Comparison of ENCODE assay signal across 10 cellular contexts in the genomic region with DNA sequence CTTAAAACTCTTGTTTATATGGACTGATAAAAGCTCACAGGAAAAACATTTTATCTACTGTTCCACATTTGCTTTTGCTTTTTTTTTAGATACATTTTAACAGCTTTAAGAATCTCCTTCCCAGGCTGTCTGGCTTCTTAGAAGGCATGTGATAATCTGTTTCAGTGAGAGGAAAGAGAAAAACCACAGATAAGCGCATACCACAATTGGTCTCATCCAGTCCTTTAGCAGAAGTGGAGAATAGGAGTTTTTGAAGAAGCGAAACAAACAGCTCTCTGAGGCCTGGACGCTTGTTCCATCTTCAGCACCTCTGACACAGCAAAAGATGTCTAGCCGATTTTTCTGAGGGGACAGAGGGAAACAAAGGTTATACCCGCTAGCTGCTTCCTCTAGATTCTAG. TPM values are rescaled to one million over a fixed set of nuclear protein-coding genes. Genes with fewer than 3 reads are reported as not detected.
DNase-seq lines count a peak whose midpoint lies in the region; ATAC-seq, FAIRE-seq and TF ChIP-seq lines count a peak whose summit lies in the region.
"Had no signal": no experiment of that assay in that cellular context is flagged by ENCODE, and none has a peak within 500 bp of the region (broad histone marks: within the 10 kb centered on the region; RNA-seq: fewer than 3 reads in every experiment).

No MANE protein-coding gene starts in this region.

- no peaks in the 10 kb centered on the region for H3K27me3 Mint-ChIP-seq in activated CD4-positive, alpha-beta T cell treated with anti-CD3 and anti-CD28 coated beads, Interleukin-2, amount 10 ng/mL, durations not matched to agents 24 days and 14 days
- no peaks in the 10 kb centered on the region for H3K27me3 Mint-ChIP-seq in nephron progenitor cell (ENCODE audit: low read depth, poor library complexity)

- TF ChIP-seq CTCF in nephron progenitor cell (IDR thresholded peaks at IDR 0.05) (no peak), D721Med (IDR thresholded peaks at IDR 0.05; ENCODE audit: insufficient read depth, missing control alignments) (no peak)

- peak; percentile 83 for DNase-seq in activated CD4-positive, alpha-beta T cell treated with anti-CD3 and anti-CD28 coated beads, Interleukin-2, amount 10 ng/mL, durations not matched to agents 24 days and 14 days
- no peak for DNase-seq in activated CD4-positive, alpha-beta T cell treated with anti-CD3 and anti-CD28 coated beads for 1 hour
- peak; percentile 31 for DNase-seq in astrocyte of the hippocampus (ENCODE audit: low read depth, low spot score)
- DNase-seq in stimulated activated effector memory CD8-positive, alpha-beta T cell treated with anti-CD3 and anti-CD28 coated beads, Interleukin-12 subunit alpha, Interleukin-12 subunit beta, amount 100 ng/mL, for 72 hours (ENCODE audit: low spot score in 2 of 2): no peak
- DNase-seq in nephron progenitor cell: no peak
- no peak for DNase-seq in DMS53 treated with DMSO at 0.1 percent for 48 hours (lab: John Stamatoyannopoulos, UW; ENCODE audit: unreplicated experiment)
- no peak for DNase-seq in D721Med (ENCODE audit: insufficient read length, low spot score)

- intact Hi-C loops in activated CD4-positive, alpha-beta T cell treated with anti-CD3 and anti-CD28 coated beads, Interleukin-2, amount 10 ng/mL, durations not matched to agents 24 days and 14 days (cut with micrococcal nuclease): loop anchor here (1.0 to 2.0 kb wide), 2 partner anchors 22 to 46 kb away; no protein-coding TSS in a partner anchor

- H3K4me1 Mint-ChIP-seq in activated CD4-positive, alpha-beta T cell treated with anti-CD3 and anti-CD28 coated beads, Interleukin-2, amount 10 ng/mL, durations not matched to agents 24 days and 14 days: peaks cover 35% of the 10 kb centered on the region
- H3K4me1 Mint-ChIP-seq in stimulated activated effector memory CD8-positive, alpha-beta T cell treated with anti-CD3 and anti-CD28 coated beads, Interleukin-12 subunit alpha, Interleukin-12 subunit beta, amount 100 ng/mL, for 72 hours: peaks cover 28% of the 10 kb centered on the region
- H3K4me1 Mint-ChIP-seq in nephron progenitor cell: no peaks in the 10 kb centered on the region

- H3K36me3 Mint-ChIP-seq in activated CD4-positive, alpha-beta T cell treated with anti-CD3 and anti-CD28 coated beads, Interleukin-2, amount 10 ng/mL, durations not matched to agents 24 days and 14 days (ENCODE audit: low read depth): peaks cover 71% of the 10 kb centered on the region
- peaks cover 100% of the 10 kb centered on the region for H3K36me3 Mint-ChIP-seq in stimulated activated effector memory CD8-positive, alpha-beta T cell treated with anti-CD3 and anti-CD28 coated beads, Interleukin-12 subunit alpha, Interleukin-12 subunit beta, amount 100 ng/mL, for 72 hours
- peaks cover 58% of the 10 kb centered on the region for H3K36me3 Mint-ChIP-seq in nephron progenitor cell (ENCODE audit: low read depth)

- FAIRE-seq in D721Med (lab: Jason Lieb, UNC): no peak
- FAIRE-seq: A549, islet of Langerhans had no signal

- H3K27ac Mint-ChIP-seq in activated CD4-positive, alpha-beta T cell treated with anti-CD3 and anti-CD28 coated beads, Interleukin-2, amount 10 ng/mL, durations not matched to agents 24 days and 14 days: peak overlapping the region; percentile 83
- H3K27ac Mint-ChIP-seq in stimulated activated effector memory CD8-positive, alpha-beta T cell treated with anti-CD3 and anti-CD28 coated beads, Interleukin-12 subunit alpha, Interleukin-12 subunit beta, amount 100 ng/mL, for 72 hours: peak overlapping the region; percentile 77
- no peak overlapping the region for H3K27ac Mint-ChIP-seq in nephron progenitor cell

- no peaks in the 10 kb centered on the region for H3K9me3 Mint-ChIP-seq in activated CD4-positive, alpha-beta T cell treated with anti-CD3 and anti-CD28 coated beads, Interleukin-2, amount 10 ng/mL, durations not matched to agents 24 days and 14 days
- H3K9me3 Mint-ChIP-seq in stimulated activated effector memory CD8-positive, alpha-beta T cell treated with anti-CD3 and anti-CD28 coated beads, Interleukin-12 subunit alpha, Interleukin-12 subunit beta, amount 100 ng/mL, for 72 hours: no peaks in the 10 kb centered on the region
- no peaks in the 10 kb centered on the region for H3K9me3 Mint-ChIP-seq in nephron progenitor cell

- ATAC-seq in HG03460 (IDR thresholded peaks at IDR 0.05; ENCODE audit: unreplicated experiment): peak; percentile 61
- peak; percentile 51 for ATAC-seq in stimulated activated effector memory CD8-positive, alpha-beta T cell treated with anti-CD3 and anti-CD28 coated beads, Interleukin-12 subunit alpha, Interleukin-12 subunit beta, amount 100 ng/mL, for 72 hours
- ATAC-seq: A549 had no signal

- peak overlapping the region; percentile 84 for H3K4me3 Mint-ChIP-seq in activated CD4-positive, alpha-beta T cell treated with anti-CD3 and anti-CD28 coated beads, Interleukin-2, amount 10 ng/mL, durations not matched to agents 24 days and 14 days
- peak overlapping the region; percentile 15 for H3K4me3 Mint-ChIP-seq in stimulated activated effector memory CD8-positive, alpha-beta T cell treated with anti-CD3 and anti-CD28 coated beads, Interleukin-12 subunit alpha, Interleukin-12 subunit beta, amount 100 ng/mL, for 72 hours
- no peak overlapping the region for H3K4me3 Mint-ChIP-seq in nephron progenitor cell

RNA-seq across cellular contexts. Expression of a gene that starts 37.6 kb away (rescaled TPM):
- 51.0 and 52.8 TPM in 2 replicates for total RNA-seq in activated CD4-positive, alpha-beta T cell treated with anti-CD3 and anti-CD28 coated beads, Interleukin-2, amount 10 ng/mL, durations not matched to agents 24 days and 14 days

RNA-seq across cellular contexts. Expression of a gene that starts 45.4 kb away (rescaled TPM):
- total RNA-seq in activated CD4-positive, alpha-beta T cell treated with anti-CD3 and anti-CD28 coated beads, Interleukin-2, amount 10 ng/mL, durations not matched to agents 24 days and 14 days: 26.3 and 29.9 TPM in 2 replicates

Comparison
In these comparisons a context has a peak if more than half of its experiments do, and no peak if none do; other contexts are left out.
1. DNase-seq: peak in activated CD4-positive, alpha-beta T cell treated with anti-CD3 and anti-CD28 coated beads, Interleukin-2, amount 10 ng/mL, durations not matched to agents 24 days and 14 days (single experiment) and astrocyte of the hippocampus (single experiment); none in activated CD4-positive, alpha-beta T cell treated with anti-CD3 and anti-CD28 coated beads for 1 hour (single experiment), stimulated activated effector memory CD8-positive, alpha-beta T cell treated with anti-CD3 and anti-CD28 coated beads, Interleukin-12 subunit alpha, Interleukin-12 subunit beta, amount 100 ng/mL, for 72 hours (0 of 2), nephron progenitor cell (single experiment), DMS53 treated with DMSO at 0.1 percent for 48 hours (single experiment) and D721Med (single experiment).